In genomic region chr4:102827674-102828496, GRCh38 we compare ENCODE assay signal across 1 cellular context.
TF ChIP-seq lines count a peak whose summit lies in the region.

No MANE protein-coding gene starts in this region.

TF ChIP-seq in HepG2, 621 proteins besides CTCF, POLR2A, EP300 and RAD21 (continued from another document and continues in another):
- TF ChIP-seq ZNF558 (CRISPR knock-in tag; IDR thresholded peaks at IDR 0.05; ENCODE audit: borderline replicate concordance) = peak; percentile 67; the same call in 1 of the 2 replicates
- peak; percentile 87 for TF ChIP-seq NFYB (CRISPR knock-in tag; IDR thresholded peaks at IDR 0.05)
- 0 out of 2 replicates have a peak, but pooled peaks have one; percentile 20 for TF ChIP-seq ZNF180 (CRISPR knock-in tag; IDR thresholded peaks at IDR 0.05; ENCODE audit: borderline replicate concordance, low read depth)
- no peak; the same call in 1 of the 2 replicates for TF ChIP-seq REL (CRISPR knock-in tag; conservative IDR thresholded peaks at IDR 0.05)
- no peak for TF ChIP-seq ZBTB1 (CRISPR knock-in tag; IDR thresholded peaks at IDR 0.05; ENCODE audit: borderline replicate concordance)
- 0 out of 2 replicates have a peak, but pooled peaks have one; percentile 1 for TF ChIP-seq RCOR2 (CRISPR knock-in tag; IDR thresholded peaks at IDR 0.05)
- TF ChIP-seq SALL2 (CRISPR knock-in tag; IDR thresholded peaks at IDR 0.05) = peak; percentile 57
- 0 out of 2 replicates have a peak, but pooled peaks have one; percentile 59 for TF ChIP-seq HOXA7 (CRISPR knock-in tag; IDR thresholded peaks at IDR 0.05)
- no peak for TF ChIP-seq ZIK1 (CRISPR knock-in tag; IDR thresholded peaks at IDR 0.05; ENCODE audit: borderline replicate concordance, low read depth)
- TF ChIP-seq GABPA (IDR thresholded peaks at IDR 0.05; ENCODE audit: low read depth, low read length) = peak; percentile 46
- TF ChIP-seq GABPA (CRISPR knock-in tag; IDR thresholded peaks at IDR 0.05; ENCODE audit: low read depth) = peak; percentile 89
- TF ChIP-seq MED8 (CRISPR knock-in tag; IDR thresholded peaks at IDR 0.05; ENCODE audit: insufficient replicate concordance) = peak; percentile 68
- no peak; the same call in 1 of the 2 replicates for TF ChIP-seq BCL3 (CRISPR knock-in tag; IDR thresholded peaks at IDR 0.05)
- no peak for TF ChIP-seq MEIS1 (CRISPR knock-in tag; IDR thresholded peaks at IDR 0.05; ENCODE audit: borderline replicate concordance)
- TF ChIP-seq ETV6 (CRISPR knock-in tag; conservative IDR thresholded peaks at IDR 0.05) = no peak; the same call in 1 of the 2 replicates
- peak; percentile 94 for TF ChIP-seq ARNT2 (CRISPR knock-in tag; IDR thresholded peaks at IDR 0.05; ENCODE audit: low read depth)
- TF ChIP-seq CEBPB (IDR thresholded peaks at IDR 0.05; ENCODE audit: borderline replicate concordance, low read depth, low read length) = peak; percentile 22; the same call in 1 of the 2 replicates
- TF ChIP-seq, protein P1, sequence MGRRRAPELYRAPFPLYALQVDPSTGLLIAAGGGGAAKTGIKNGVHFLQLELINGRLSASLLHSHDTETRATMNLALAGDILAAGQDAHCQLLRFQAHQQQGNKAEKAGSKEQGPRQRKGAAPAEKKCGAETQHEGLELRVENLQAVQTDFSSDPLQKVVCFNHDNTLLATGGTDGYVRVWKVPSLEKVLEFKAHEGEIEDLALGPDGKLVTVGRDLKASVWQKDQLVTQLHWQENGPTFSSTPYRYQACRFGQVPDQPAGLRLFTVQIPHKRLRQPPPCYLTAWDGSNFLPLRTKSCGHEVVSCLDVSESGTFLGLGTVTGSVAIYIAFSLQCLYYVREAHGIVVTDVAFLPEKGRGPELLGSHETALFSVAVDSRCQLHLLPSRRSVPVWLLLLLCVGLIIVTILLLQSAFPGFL (CRISPR knock-in tag; IDR thresholded peaks at IDR 0.05) = no peak
- TF ChIP-seq NFE2 (CRISPR knock-in tag; IDR thresholded peaks at IDR 0.05) = no peak
- no peak for TF ChIP-seq ZNF580 (CRISPR knock-in tag; IDR thresholded peaks at IDR 0.05; ENCODE audit: borderline replicate concordance, low read depth)
- TF ChIP-seq ZSCAN29 (CRISPR knock-in tag; conservative IDR thresholded peaks at IDR 0.05) = no peak
- no peak for TF ChIP-seq ZFP36L2 (CRISPR knock-in tag; IDR thresholded peaks at IDR 0.05)
- TF ChIP-seq, protein P2, sequence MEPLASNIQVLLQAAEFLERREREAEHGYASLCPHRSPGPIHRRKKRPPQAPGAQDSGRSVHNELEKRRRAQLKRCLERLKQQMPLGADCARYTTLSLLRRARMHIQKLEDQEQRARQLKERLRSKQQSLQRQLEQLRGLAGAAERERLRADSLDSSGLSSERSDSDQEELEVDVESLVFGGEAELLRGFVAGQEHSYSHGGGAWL (CRISPR knock-in tag; IDR thresholded peaks at IDR 0.05) = no peak
- TF ChIP-seq, protein P3, sequence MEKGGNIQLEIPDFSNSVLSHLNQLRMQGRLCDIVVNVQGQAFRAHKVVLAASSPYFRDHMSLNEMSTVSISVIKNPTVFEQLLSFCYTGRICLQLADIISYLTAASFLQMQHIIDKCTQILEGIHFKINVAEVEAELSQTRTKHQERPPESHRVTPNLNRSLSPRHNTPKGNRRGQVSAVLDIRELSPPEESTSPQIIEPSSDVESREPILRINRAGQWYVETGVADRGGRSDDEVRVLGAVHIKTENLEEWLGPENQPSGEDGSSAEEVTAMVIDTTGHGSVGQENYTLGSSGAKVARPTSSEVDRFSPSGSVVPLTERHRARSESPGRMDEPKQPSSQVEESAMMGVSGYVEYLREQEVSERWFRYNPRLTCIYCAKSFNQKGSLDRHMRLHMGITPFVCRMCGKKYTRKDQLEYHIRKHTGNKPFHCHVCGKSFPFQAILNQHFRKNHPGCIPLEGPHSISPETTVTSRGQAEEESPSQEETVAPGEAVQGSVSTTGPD (CRISPR knock-in tag; IDR thresholded peaks at IDR 0.05) = peak; percentile 77; the same call in 1 of the 2 replicates
- peak; percentile 50; the same call in 1 of the 2 replicates for TF ChIP-seq NFKB2 (CRISPR knock-in tag; IDR thresholded peaks at IDR 0.05; ENCODE audit: borderline replicate concordance)
- peak; percentile 40; the same call in 1 of the 2 replicates for TF ChIP-seq CEBPG (CRISPR knock-in tag; IDR thresholded peaks at IDR 0.05)
- peak; percentile 2 for TF ChIP-seq SKI (IDR thresholded peaks at IDR 0.05; ENCODE audit: partially characterized antibody)
- no peak for TF ChIP-seq ESRRA (CRISPR knock-in tag; IDR thresholded peaks at IDR 0.05; ENCODE audit: low read depth)
- TF ChIP-seq, protein P4, sequence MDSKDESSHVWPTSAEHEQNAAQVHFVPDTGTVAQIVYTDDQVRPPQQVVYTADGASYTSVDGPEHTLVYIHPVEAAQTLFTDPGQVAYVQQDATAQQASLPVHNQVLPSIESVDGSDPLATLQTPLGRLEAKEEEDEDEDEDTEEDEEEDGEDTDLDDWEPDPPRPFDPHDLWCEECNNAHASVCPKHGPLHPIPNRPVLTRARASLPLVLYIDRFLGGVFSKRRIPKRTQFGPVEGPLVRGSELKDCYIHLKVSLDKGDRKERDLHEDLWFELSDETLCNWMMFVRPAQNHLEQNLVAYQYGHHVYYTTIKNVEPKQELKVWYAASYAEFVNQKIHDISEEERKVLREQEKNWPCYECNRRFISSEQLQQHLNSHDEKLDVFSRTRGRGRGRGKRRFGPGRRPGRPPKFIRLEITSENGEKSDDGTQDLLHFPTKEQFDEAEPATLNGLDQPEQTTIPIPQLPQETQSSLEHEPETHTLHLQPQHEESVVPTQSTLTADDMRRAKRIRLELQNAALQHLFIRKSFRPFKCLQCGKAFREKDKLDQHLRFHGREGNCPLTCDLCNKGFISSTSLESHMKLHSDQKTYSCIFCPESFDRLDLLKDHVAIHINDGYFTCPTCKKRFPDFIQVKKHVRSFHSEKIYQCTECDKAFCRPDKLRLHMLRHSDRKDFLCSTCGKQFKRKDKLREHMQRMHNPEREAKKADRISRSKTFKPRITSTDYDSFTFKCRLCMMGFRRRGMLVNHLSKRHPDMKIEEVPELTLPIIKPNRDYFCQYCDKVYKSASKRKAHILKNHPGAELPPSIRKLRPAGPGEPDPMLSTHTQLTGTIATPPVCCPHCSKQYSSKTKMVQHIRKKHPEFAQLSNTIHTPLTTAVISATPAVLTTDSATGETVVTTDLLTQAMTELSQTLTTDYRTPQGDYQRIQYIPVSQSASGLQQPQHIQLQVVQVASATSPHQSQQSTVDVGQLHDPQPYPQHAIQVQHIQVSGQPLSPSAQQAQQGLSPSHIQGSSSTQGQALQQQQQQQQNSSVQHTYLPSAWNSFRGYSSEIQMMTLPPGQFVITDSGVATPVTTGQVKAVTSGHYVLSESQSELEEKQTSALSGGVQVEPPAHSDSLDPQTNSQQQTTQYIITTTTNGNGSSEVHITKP (CRISPR knock-in tag; IDR thresholded peaks at IDR 0.05; ENCODE audit: low read depth) = peak; percentile 86; the same call in 1 of the 2 replicates
- TF ChIP-seq GATA4 (IDR thresholded peaks at IDR 0.05; ENCODE audit: borderline replicate concordance, low read depth) = 0 out of 2 replicates have a peak, but pooled peaks have one; percentile 55
- peak; percentile 62; the same call in 1 of the 2 replicates for TF ChIP-seq SOX5 (CRISPR knock-in tag; IDR thresholded peaks at IDR 0.05; ENCODE audit: borderline replicate concordance)
- TF ChIP-seq, protein P5, sequence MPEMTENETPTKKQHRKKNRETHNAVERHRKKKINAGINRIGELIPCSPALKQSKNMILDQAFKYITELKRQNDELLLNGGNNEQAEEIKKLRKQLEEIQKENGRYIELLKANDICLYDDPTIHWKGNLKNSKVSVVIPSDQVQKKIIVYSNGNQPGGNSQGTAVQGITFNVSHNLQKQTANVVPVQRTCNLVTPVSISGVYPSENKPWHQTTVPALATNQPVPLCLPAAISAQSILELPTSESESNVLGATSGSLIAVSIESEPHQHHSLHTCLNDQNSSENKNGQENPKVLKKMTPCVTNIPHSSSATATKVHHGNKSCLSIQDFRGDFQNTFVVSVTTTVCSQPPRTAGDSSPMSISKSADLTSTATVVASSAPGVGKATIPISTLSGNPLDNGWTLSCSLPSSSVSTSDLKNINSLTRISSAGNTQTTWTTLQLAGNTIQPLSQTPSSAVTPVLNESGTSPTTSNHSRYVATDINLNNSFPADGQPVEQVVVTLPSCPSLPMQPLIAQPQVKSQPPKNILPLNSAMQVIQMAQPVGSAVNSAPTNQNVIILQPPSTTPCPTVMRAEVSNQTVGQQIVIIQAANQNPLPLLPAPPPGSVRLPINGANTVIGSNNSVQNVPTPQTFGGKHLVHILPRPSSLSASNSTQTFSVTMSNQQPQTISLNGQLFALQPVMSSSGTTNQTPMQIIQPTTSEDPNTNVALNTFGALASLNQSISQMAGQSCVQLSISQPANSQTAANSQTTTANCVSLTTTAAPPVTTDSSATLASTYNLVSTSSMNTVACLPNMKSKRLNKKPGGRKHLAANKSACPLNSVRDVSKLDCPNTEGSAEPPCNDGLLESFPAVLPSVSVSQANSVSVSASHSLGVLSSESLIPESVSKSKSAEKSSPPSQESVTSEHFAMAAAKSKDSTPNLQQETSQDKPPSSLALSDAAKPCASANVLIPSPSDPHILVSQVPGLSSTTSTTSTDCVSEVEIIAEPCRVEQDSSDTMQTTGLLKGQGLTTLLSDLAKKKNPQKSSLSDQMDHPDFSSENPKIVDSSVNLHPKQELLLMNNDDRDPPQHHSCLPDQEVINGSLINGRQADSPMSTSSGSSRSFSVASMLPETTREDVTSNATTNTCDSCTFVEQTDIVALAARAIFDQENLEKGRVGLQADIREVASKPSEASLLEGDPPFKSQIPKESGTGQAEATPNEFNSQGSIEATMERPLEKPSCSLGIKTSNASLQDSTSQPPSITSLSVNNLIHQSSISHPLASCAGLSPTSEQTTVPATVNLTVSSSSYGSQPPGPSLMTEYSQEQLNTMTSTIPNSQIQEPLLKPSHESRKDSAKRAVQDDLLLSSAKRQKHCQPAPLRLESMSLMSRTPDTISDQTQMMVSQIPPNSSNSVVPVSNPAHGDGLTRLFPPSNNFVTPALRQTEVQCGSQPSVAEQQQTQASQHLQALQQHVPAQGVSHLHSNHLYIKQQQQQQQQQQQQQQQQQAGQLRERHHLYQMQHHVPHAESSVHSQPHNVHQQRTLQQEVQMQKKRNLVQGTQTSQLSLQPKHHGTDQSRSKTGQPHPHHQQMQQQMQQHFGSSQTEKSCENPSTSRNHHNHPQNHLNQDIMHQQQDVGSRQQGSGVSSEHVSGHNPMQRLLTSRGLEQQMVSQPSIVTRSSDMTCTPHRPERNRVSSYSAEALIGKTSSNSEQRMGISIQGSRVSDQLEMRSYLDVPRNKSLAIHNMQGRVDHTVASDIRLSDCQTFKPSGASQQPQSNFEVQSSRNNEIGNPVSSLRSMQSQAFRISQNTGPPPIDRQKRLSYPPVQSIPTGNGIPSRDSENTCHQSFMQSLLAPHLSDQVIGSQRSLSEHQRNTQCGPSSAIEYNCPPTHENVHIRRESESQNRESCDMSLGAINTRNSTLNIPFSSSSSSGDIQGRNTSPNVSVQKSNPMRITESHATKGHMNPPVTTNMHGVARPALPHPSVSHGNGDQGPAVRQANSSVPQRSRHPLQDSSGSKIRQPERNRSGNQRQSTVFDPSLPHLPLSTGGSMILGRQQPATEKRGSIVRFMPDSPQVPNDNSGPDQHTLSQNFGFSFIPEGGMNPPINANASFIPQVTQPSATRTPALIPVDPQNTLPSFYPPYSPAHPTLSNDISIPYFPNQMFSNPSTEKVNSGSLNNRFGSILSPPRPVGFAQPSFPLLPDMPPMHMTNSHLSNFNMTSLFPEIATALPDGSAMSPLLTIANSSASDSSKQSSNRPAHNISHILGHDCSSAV (CRISPR knock-in tag; IDR thresholded peaks at IDR 0.05; ENCODE audit: borderline replicate concordance) = peak; percentile 57; the same call in 1 of the 2 replicates
- TF ChIP-seq CAMTA2 (CRISPR knock-in tag; IDR thresholded peaks at IDR 0.05; ENCODE audit: borderline replicate concordance) = 0 out of 2 replicates have a peak, but pooled peaks have one; percentile 65
- TF ChIP-seq, protein P6, sequence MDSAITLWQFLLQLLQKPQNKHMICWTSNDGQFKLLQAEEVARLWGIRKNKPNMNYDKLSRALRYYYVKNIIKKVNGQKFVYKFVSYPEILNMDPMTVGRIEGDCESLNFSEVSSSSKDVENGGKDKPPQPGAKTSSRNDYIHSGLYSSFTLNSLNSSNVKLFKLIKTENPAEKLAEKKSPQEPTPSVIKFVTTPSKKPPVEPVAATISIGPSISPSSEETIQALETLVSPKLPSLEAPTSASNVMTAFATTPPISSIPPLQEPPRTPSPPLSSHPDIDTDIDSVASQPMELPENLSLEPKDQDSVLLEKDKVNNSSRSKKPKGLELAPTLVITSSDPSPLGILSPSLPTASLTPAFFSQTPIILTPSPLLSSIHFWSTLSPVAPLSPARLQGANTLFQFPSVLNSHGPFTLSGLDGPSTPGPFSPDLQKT (CRISPR knock-in tag; IDR thresholded peaks at IDR 0.05; ENCODE audit: borderline replicate concordance) = 0 out of 2 replicates have a peak, but pooled peaks have one; percentile 8
